19 cellular contexts compared by ENCODE assay signal in the genomic region with DNA sequence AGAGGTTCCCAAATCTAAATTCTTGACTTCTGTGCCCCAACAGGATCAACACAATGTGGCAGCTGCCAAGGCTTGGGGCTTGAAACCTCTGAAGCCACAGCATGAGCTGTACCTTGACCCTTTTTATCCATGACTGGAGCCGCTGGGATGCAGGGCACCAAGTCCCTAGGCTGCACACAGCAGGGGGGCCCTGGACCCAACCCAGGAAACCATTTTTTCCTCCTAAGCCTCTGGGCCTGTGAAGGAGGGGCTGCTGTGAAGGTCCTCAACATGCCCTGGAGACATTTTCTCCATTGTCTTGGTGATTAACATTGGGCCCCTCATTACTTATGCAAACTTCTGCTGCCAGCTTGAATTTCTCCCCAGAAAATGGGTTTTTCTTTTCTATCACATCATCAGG.
DNase-seq lines count a peak whose midpoint lies in the region; ATAC-seq, FAIRE-seq and TF ChIP-seq lines count a peak whose summit lies in the region.
"Had no signal": no experiment of that assay in that cellular context is flagged by ENCODE, and none has a peak within 500 bp of the region (broad histone marks: within the 10 kb centered on the region; RNA-seq: fewer than 3 reads in every experiment).

No MANE protein-coding gene starts in this region.

- H3K79me1 ChIP-seq in mesendoderm (ENCODE audit: low read length) = no peaks in the 10 kb centered on the region

- intact Hi-C loops in K562 (cut with micrococcal nuclease) (no loop called here), mucosa of descending colon (cut with DNase I, micrococcal nuclease) (no loop called here)

- no peaks in the 10 kb centered on the region for H3K79me2 ChIP-seq in K562 (ENCODE audit: control insufficient read depth, insufficient read depth, low read length)
- H3K79me2 ChIP-seq in mesendoderm (ENCODE audit: control insufficient read depth, insufficient read depth, low read length) = no peaks in the 10 kb centered on the region

- H3K56ac ChIP-seq in mesendoderm (ENCODE audit: low read length) = no peak overlapping the region

- H3K4me1 ChIP-seq in A549 (no peaks in the 10 kb centered on the region), K562 (replicated peaks in 1 of 2; ENCODE audit: control insufficient read depth in 2 of 2, insufficient read depth in 2 of 2, low read length in 2 of 2) (no peaks in the 10 kb centered on the region), mesendoderm (ENCODE audit: control insufficient read depth, low read depth, low read length) (no peaks in the 10 kb centered on the region), mucosa of descending colon (ENCODE audit: low read depth) (no peaks in the 10 kb centered on the region)
- H3K4me1 ChIP-seq: BLaER1 treated with 17β-estradiol and CSF1 and Interleukin-3, amounts not matched to agents 10 nM and 100 nM; Caco-2 had no signal

- H2BK120ac ChIP-seq in mesendoderm (ENCODE audit: low read depth, low read length) = no peak overlapping the region

- H3K4ac ChIP-seq in mesendoderm (ENCODE audit: low read depth, low read length) = no peak overlapping the region

- 0% methylated on average over 1 of the region's 1 CpG for WGBS in A549 (ENCODE audit: missing lambda C conversion rate)
- WGBS in K562 (ENCODE audit: insufficient coverage, low coverage, missing lambda C conversion rate) = 0% methylated on average over 1 of the region's 1 CpG
- no CpG with 5 or more reads among the region's 1 CpG for WGBS in mesendoderm (ENCODE audit: extremely low coverage, insufficient coverage, low lambda C conversion rate)

- H3K23ac ChIP-seq in mesendoderm (ENCODE audit: low read length) = no peak overlapping the region

- TF ChIP-seq POLR2A in A549 (IDR thresholded peaks at IDR 0.05; ENCODE audit: low read length) (no peak), K562 (conservative IDR thresholded peaks at IDR 0.05) (no peak)

- TF ChIP-seq EP300 in A549 (IDR thresholded peaks at IDR 0.05) (no peak), K562 (IDR thresholded peaks at IDR 0.05; ENCODE audit: low read length) (no peak)

- H3K4me2 ChIP-seq in A549 = no peak overlapping the region
- H3K4me2 ChIP-seq in K562 (ENCODE audit: insufficient read depth, low read length) = no peak overlapping the region
- H3K4me2 ChIP-seq in mesendoderm (ENCODE audit: low read length) = no peak overlapping the region
- H3K4me2 ChIP-seq: BLaER1 treated with 17β-estradiol and CSF1 and Interleukin-3, amounts not matched to agents 10 nM and 100 nM had no signal

- H3K18ac ChIP-seq in mesendoderm (ENCODE audit: low read length) = no peak overlapping the region

- H3K27me3 ChIP-seq in K562 (ENCODE audit: control insufficient read depth in 2 of 2, insufficient read depth in 2 of 2, low read length in 2 of 2) = no peaks in the 10 kb centered on the region
- no peaks in the 10 kb centered on the region for H3K27me3 ChIP-seq in mesendoderm (ENCODE audit: insufficient read depth, low read length, poor library complexity)
- H3K27me3 ChIP-seq: BLaER1 treated with 17β-estradiol and CSF1 and Interleukin-3, amounts not matched to agents 10 nM and 100 nM had no signal

- FAIRE-seq in A549 (lab: Jason Lieb, UNC) (no peak), K562 (lab: Jason Lieb, UNC) (no peak)
- FAIRE-seq: D721Med, G401.6, GM12891, GM19239 had no signal

- H4K20me1 ChIP-seq in K562 (replicated peaks; ENCODE audit: control insufficient read depth, insufficient read depth, low read length) = no peaks in the 10 kb centered on the region
- H4K20me1 ChIP-seq: BLaER1 treated with 17β-estradiol and CSF1 and Interleukin-3, amounts not matched to agents 10 nM and 100 nM had no signal

- H3K27ac ChIP-seq in A549 = no peak overlapping the region
- H3K27ac ChIP-seq in K562 (ENCODE audit: extremely low read depth, low read depth, low read length) = no peak overlapping the region
- H3K27ac ChIP-seq in mesendoderm (ENCODE audit: low read depth, low read length) = no peak overlapping the region
- H3K27ac ChIP-seq: 22Rv1; BLaER1 treated with 17β-estradiol and CSF1 and Interleukin-3, amounts not matched to agents 10 nM and 100 nM; C4-2B had no signal

- POLR2A ChIA-PET in A549 (lab: Yijun Ruan, JAX) (no interaction called here), K562 (lab: Yijun Ruan, JAX) (no interaction called here)

- no peak for DNase-seq in A549 (ENCODE audit: low read depth in 1 of 2, low spot score in 1 of 2)
- DNase-seq in K562 (ENCODE audit: extremely low read depth in 1 of 4, low spot score in 3 of 4) = no peak
- DNase-seq in mesendoderm = peak; percentile 1
- DNase-seq in mucosa of descending colon = no peak
- DNase-seq in activated gamma-delta T cell (lab: John Stamatoyannopoulos, UW) = no peak
- DNase-seq: AML-193; Caco-2; Calu3; CD4-positive, alpha-beta T cell; CD8-positive, alpha-beta T cell; DMS79 treated with DMSO at 0.1 percent for 48 hours; GF-D8 had no signal

- H3K9me3 ChIP-seq in A549 (no peaks in the 10 kb centered on the region), K562 (replicated peaks; ENCODE audit: control insufficient read depth, insufficient read depth, low read depth, low read length) (no peaks in the 10 kb centered on the region), mucosa of descending colon (peaks cover 13% of the 10 kb centered on the region)

- H3K9ac ChIP-seq in K562 (ENCODE audit: insufficient read depth in 1 of 2, low read depth in 2 of 2, low read length in 2 of 2) (no peak overlapping the region), mesendoderm (ENCODE audit: low read length) (no peak overlapping the region)
- H3K9ac ChIP-seq: BLaER1 treated with 17β-estradiol and CSF1 and Interleukin-3, amounts not matched to agents 10 nM and 100 nM had no signal

- no peak overlapping the region for H4K8ac ChIP-seq in mesendoderm (ENCODE audit: low read depth, low read length)

- ATAC-seq in A549 = no peak
- ATAC-seq in K562 = no peak
- ATAC-seq in mucosa of descending colon = no peak
- ATAC-seq: CD8-positive, alpha-beta T cell had no signal

- no peak overlapping the region for H2AFZ ChIP-seq in K562 (ENCODE audit: low read depth, low read length)

- H2AK5ac ChIP-seq in mesendoderm (ENCODE audit: low read length) = no peak overlapping the region

- no peaks in the 10 kb centered on the region for H3K9me1 ChIP-seq in K562 (ENCODE audit: control insufficient read depth, insufficient read depth, low read length)

- TF ChIP-seq RAD21 in A549 (conservative IDR thresholded peaks at IDR 0.05 in 1 of 2, IDR thresholded peaks at IDR 0.05 in 1 of 2) = no peak
- no peak for TF ChIP-seq RAD21 in K562 (CRISPR knock-in tag; conservative IDR thresholded peaks at IDR 0.05 in 1 of 2, IDR thresholded peaks at IDR 0.05 in 1 of 2)

- no peak overlapping the region for H2BK15ac ChIP-seq in mesendoderm (replicated peaks; ENCODE audit: low read depth)

- CTCF ChIA-PET in A549 (lab: Yijun Ruan, JAX) (no interaction called here), K562 (lab: Yijun Ruan, JAX; ENCODE audit: low intra/inter-chr PET ratio) (no interaction called here)

- BruUV-seq in K562 (replicated peaks; lab: Mats Ljungman, UMichigan) = no TSS peak

- no peak overlapping the region for H2BK5ac ChIP-seq in mesendoderm (ENCODE audit: low read length)

- TF ChIP-seq CTCF in A549 (IDR thresholded peaks at IDR 0.05) (no peak), K562 (IDR thresholded peaks at IDR 0.05 in 2 of 3, conservative IDR thresholded peaks at IDR 0.05 in 1 of 3; ENCODE audit: insufficient read depth in 2 of 3, low read depth in 1 of 3, low read length in 3 of 3) (no peak), mucosa of descending colon (IDR thresholded peaks at IDR 0.05) (no peak)

- in situ Hi-C loops in K562 (cut with MboI) = no loop called here

- no peak overlapping the region for H3K4me3 ChIP-seq in A549
- no peak overlapping the region for H3K4me3 ChIP-seq in K562
- H3K4me3 ChIP-seq in mesendoderm (ENCODE audit: low read length) = no peak overlapping the region
- no peak overlapping the region for H3K4me3 ChIP-seq in mucosa of descending colon
- H3K4me3 ChIP-seq: BLaER1 treated with 17β-estradiol and CSF1 and Interleukin-3, amounts not matched to agents 10 nM and 100 nM had no signal

- no peak overlapping the region for H4K5ac ChIP-seq in mesendoderm (ENCODE audit: low read length)

- no peaks in the 10 kb centered on the region for H3K36me3 ChIP-seq in K562 (ENCODE audit: control insufficient read depth, insufficient read depth, low read length)
- no peaks in the 10 kb centered on the region for H3K36me3 ChIP-seq in mesendoderm (ENCODE audit: control insufficient read depth, insufficient read depth, low read length)
- no peaks in the 10 kb centered on the region for H3K36me3 ChIP-seq in mucosa of descending colon (ENCODE audit: low read depth)
- H3K36me3 ChIP-seq: BLaER1 treated with 17β-estradiol and CSF1 and Interleukin-3, amounts not matched to agents 10 nM and 100 nM had no signal

TF ChIP-seq in A549, 52 proteins besides CTCF, POLR2A, EP300 and RAD21:
- no peak for TF ChIP-seq NPAS2 (CRISPR knock-in tag; IDR thresholded peaks at IDR 0.05; ENCODE audit: borderline replicate concordance)
- TF ChIP-seq ZFP36 (IDR thresholded peaks at IDR 0.05; ENCODE audit: borderline replicate concordance, partially characterized antibody) = peak; percentile 61
TF ChIP-seq in A549: peak in this region for 1.

TF ChIP-seq in K562, 482 proteins besides CTCF, POLR2A, EP300 and RAD21 (continues in another document):
- TF ChIP-seq ZFP36 (IDR thresholded peaks at IDR 0.05; ENCODE audit: low read depth, low read length, partially characterized antibody) = peak; percentile 45
- TF ChIP-seq, protein P1, sequence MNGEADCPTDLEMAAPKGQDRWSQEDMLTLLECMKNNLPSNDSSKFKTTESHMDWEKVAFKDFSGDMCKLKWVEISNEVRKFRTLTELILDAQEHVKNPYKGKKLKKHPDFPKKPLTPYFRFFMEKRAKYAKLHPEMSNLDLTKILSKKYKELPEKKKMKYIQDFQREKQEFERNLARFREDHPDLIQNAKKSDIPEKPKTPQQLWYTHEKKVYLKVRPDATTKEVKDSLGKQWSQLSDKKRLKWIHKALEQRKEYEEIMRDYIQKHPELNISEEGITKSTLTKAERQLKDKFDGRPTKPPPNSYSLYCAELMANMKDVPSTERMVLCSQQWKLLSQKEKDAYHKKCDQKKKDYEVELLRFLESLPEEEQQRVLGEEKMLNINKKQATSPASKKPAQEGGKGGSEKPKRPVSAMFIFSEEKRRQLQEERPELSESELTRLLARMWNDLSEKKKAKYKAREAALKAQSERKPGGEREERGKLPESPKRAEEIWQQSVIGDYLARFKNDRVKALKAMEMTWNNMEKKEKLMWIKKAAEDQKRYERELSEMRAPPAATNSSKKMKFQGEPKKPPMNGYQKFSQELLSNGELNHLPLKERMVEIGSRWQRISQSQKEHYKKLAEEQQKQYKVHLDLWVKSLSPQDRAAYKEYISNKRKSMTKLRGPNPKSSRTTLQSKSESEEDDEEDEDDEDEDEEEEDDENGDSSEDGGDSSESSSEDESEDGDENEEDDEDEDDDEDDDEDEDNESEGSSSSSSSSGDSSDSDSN (IDR thresholded peaks at IDR 0.05; ENCODE audit: borderline replicate concordance in 1 of 2, low read depth in 2 of 2, low read length in 2 of 2) = no peak
- no peak for TF ChIP-seq CREBBP (IDR thresholded peaks at IDR 0.05; ENCODE audit: low read depth, low read length)
